21 cellular contexts compared by ENCODE assay signal in genomic region chr3:76699846-76700245, GRCh38.
DNase-seq lines count a peak whose midpoint lies in the region; ATAC-seq, FAIRE-seq and TF ChIP-seq lines count a peak whose summit lies in the region.
"Had no signal": no experiment of that assay in that cellular context is flagged by ENCODE, and none has a peak within 500 bp of the region (broad histone marks: within the 10 kb centered on the region; RNA-seq: fewer than 3 reads in every experiment).

No MANE protein-coding gene starts in this region.

- H2AFZ ChIP-seq in IMR-90 (replicated peaks; ENCODE audit: low read length, poor library complexity): no peak overlapping the region
- H2AFZ ChIP-seq in H1 (ENCODE audit: low read length): peak overlapping the region; percentile 28; the same call in 1 of the 2 replicates
- H2AFZ ChIP-seq in smooth muscle cell (ENCODE audit: low read depth): peak overlapping the region; percentile 45
- H2AFZ ChIP-seq: GM23248 had no signal

- H2BK12ac ChIP-seq in H1 (ENCODE audit: low read depth, low read length): peak overlapping the region; percentile 22; the same call in 1 of the 2 replicates

- H3K4me1 ChIP-seq in IMR-90 (ENCODE audit: control insufficient read depth, insufficient read depth, low read length) (no peaks in the 10 kb centered on the region), H1 (replicated peaks in 1 of 4; ENCODE audit: control insufficient read depth in 3 of 4, insufficient read depth in 4 of 4, low read length in 3 of 4) (peaks cover 0 to 12% (median 3%) of the 10 kb centered on the region in 4 experiments; a peak in 3 of 7 replicates), smooth muscle cell (ENCODE audit: low read depth) (peaks cover 11% of the 10 kb centered on the region), foreskin keratinocyte (no peaks in the 10 kb centered on the region)

- no peaks in the 10 kb centered on the region for H3F3A ChIP-seq in smooth muscle cell (ENCODE audit: low read depth)

- TF ChIP-seq RAD21 in IMR-90 (IDR thresholded peaks at IDR 0.05; ENCODE audit: low read length) (no peak), H1 (IDR thresholded peaks at IDR 0.05 in 1 of 2, conservative IDR thresholded peaks at IDR 0.05 in 1 of 2; ENCODE audit: low read depth in 2 of 2, low read length in 2 of 2) (peak; percentile 40 to 54)

- H4K8ac ChIP-seq in IMR-90 (ENCODE audit: low read depth in 2 of 2, low read length in 2 of 2): no peak overlapping the region
- no peak overlapping the region for H4K8ac ChIP-seq in H1 (ENCODE audit: extremely low read depth, insufficient read depth, low read length)

- in situ Hi-C loops in IMR-90 (cut with MboI; ENCODE audit: low sequenced_read_pairs): no loop called here
- in situ Hi-C loops in GM13977 (cut with MboI; ENCODE audit: low pct_unique_long_range_greater_than_20kb, low sequenced_read_pairs, unreplicated experiment): no loop called here

- intact Hi-C loops in IMR-90 (cut with micrococcal nuclease): no loop called here

- no peaks in the 10 kb centered on the region for H3K36me3 Mint-ChIP-seq in mesothelial cell of epicardium
- H3K36me3 Mint-ChIP-seq: CD4-positive, alpha-beta memory T cell had no signal

- TF ChIP-seq POLR2A in IMR-90 (IDR thresholded peaks at IDR 0.05; ENCODE audit: low read depth, low read length): no peak
- TF ChIP-seq POLR2A in H1 (IDR thresholded peaks at IDR 0.05; ENCODE audit: control extremely low read depth in 1 of 2, low read depth in 2 of 2, low read length in 2 of 2): no peak

- H2BK5ac ChIP-seq in IMR-90 (ENCODE audit: low read depth, low read length, poor library complexity, severe bottlenecking): no peak overlapping the region
- H2BK5ac ChIP-seq in H1 (ENCODE audit: low read depth, low read length): no peak overlapping the region

- H3K9me3 Mint-ChIP-seq in mesothelial cell of epicardium: peaks cover 4% of the 10 kb centered on the region

- H3K56ac ChIP-seq in IMR-90 (ENCODE audit: extremely low read depth, insufficient read depth, low read length) (no peak overlapping the region), H1 (replicated peaks; ENCODE audit: insufficient read length, low read depth, low read length) (no peak overlapping the region)

- no peaks in the 10 kb centered on the region for H3K79me2 ChIP-seq in H1 (ENCODE audit: control insufficient read depth in 1 of 2, insufficient read depth in 2 of 2, low read length in 2 of 2)
- H3K79me2 ChIP-seq in smooth muscle cell (ENCODE audit: low read depth): no peaks in the 10 kb centered on the region

- no peaks in the 10 kb centered on the region for H3K36me3 ChIP-seq in IMR-90 (ENCODE audit: control insufficient read depth, insufficient read depth, low read length)
- H3K36me3 ChIP-seq in H1 (ENCODE audit: control insufficient read depth in 2 of 4, insufficient read depth in 4 of 4, low read length in 3 of 4): no peaks in the 10 kb centered on the region
- H3K36me3 ChIP-seq in smooth muscle cell (ENCODE audit: low read depth): no peaks in the 10 kb centered on the region

- H3K4me2 ChIP-seq in IMR-90 (ENCODE audit: low read depth, low read length): no peak overlapping the region
- no peak overlapping the region for H3K4me2 ChIP-seq in H1 (ENCODE audit: insufficient read depth in 1 of 2, low read depth in 2 of 2, low read length in 2 of 2)
- no peak overlapping the region for H3K4me2 ChIP-seq in smooth muscle cell

- peak overlapping the region; percentile 3 for H3K27ac Mint-ChIP-seq in mesothelial cell of epicardium
- H3K27ac Mint-ChIP-seq: CD4-positive, alpha-beta memory T cell had no signal

- H3K79me1 ChIP-seq in IMR-90 (ENCODE audit: low read depth in 1 of 2, low read length in 2 of 2) (no peaks in the 10 kb centered on the region), H1 (ENCODE audit: low read depth, low read length) (no peaks in the 10 kb centered on the region)

- H3K23ac ChIP-seq in IMR-90 (ENCODE audit: low read depth, low read length): no peak overlapping the region; the same call in 1 of the 2 replicates
- H3K23ac ChIP-seq in H1 (ENCODE audit: insufficient read length): no peak overlapping the region

- peaks cover 5% of the 10 kb centered on the region for H3K27me3 Mint-ChIP-seq in mesothelial cell of epicardium (ENCODE audit: low read depth)
- H3K27me3 Mint-ChIP-seq: CD4-positive, alpha-beta memory T cell had no signal

- FAIRE-seq in H1 (lab: Jason Lieb, UNC): no peak
- FAIRE-seq: A204.1, GM12892, HepG2 had no signal

- no peak overlapping the region for H3K18ac ChIP-seq in IMR-90 (ENCODE audit: low read depth, low read length)
- no peak overlapping the region for H3K18ac ChIP-seq in H1 (ENCODE audit: extremely low read depth, low read length)

- H3K27me3 ChIP-seq in IMR-90 (ENCODE audit: control insufficient read depth, insufficient read depth, low read length) (no peaks in the 10 kb centered on the region), H1 (replicated peaks in 1 of 4; ENCODE audit: control insufficient read depth in 3 of 4, extremely low read depth in 1 of 4, insufficient read depth in 3 of 4, low read length in 3 of 4) (no peaks in the 10 kb centered on the region), smooth muscle cell (ENCODE audit: low read depth) (no peaks in the 10 kb centered on the region), foreskin keratinocyte (no peaks in the 10 kb centered on the region)

- DNase-seq in IMR-90 (no peak), H1 (ENCODE audit: low read depth in 1 of 2, low spot score in 2 of 2) (no peak), mesothelial cell of epicardium (ENCODE audit: low spot score in 2 of 2, unreplicated experiment in 2 of 2) (no peak), smooth muscle cell (lab: John Stamatoyannopoulos, UW; ENCODE audit: unreplicated experiment) (no peak), foreskin keratinocyte (no peak), islet precursor cell (no peak), GM13977 (ENCODE audit: low spot score) (no peak), mucosa of gallbladder (ENCODE audit: low spot score) (no peak)
- DNase-seq: ACHN; AML-193; CD4-positive, alpha-beta memory T cell; DMS153; DMS79; GDM1; H7; KG1 had no signal

- no peak overlapping the region for H3K4me3 Mint-ChIP-seq in mesothelial cell of epicardium
- H3K4me3 Mint-ChIP-seq: CD4-positive, alpha-beta memory T cell had no signal

- ATAC-seq in IMR-90 (ENCODE audit: low read depth): peak; percentile 41; the same call in 1 of the 2 replicates
- no peak for ATAC-seq in foreskin keratinocyte
- ATAC-seq: HepG2 had no signal

- no peak overlapping the region for H2BK20ac ChIP-seq in IMR-90 (ENCODE audit: low read depth, low read length)
- H2BK20ac ChIP-seq in H1 (ENCODE audit: low read length): no peak overlapping the region

- no peak overlapping the region for H3K14ac ChIP-seq in IMR-90 (replicated peaks; ENCODE audit: low read depth, low read length)
- H3K14ac ChIP-seq in H1 (ENCODE audit: insufficient read length): no peak overlapping the region

- no peak overlapping the region for H3K27ac ChIP-seq in IMR-90 (ENCODE audit: insufficient read depth, low read length)
- no peak overlapping the region for H3K27ac ChIP-seq in H1 (ENCODE audit: low read depth, low read length)
- H3K27ac ChIP-seq in smooth muscle cell (ENCODE audit: low read depth): no peak overlapping the region
- no peak overlapping the region for H3K27ac ChIP-seq in foreskin keratinocyte
- H3K27ac ChIP-seq: C4-2B, GM23248 had no signal

- H4K20me1 ChIP-seq in IMR-90 (ENCODE audit: insufficient read depth, low read length) (no peaks in the 10 kb centered on the region), H1 (replicated peaks in 1 of 2; ENCODE audit: control insufficient read depth in 1 of 2, insufficient read depth in 2 of 2, low read length in 2 of 2) (no peaks in the 10 kb centered on the region), smooth muscle cell (ENCODE audit: low read depth) (no peaks in the 10 kb centered on the region)

- no peak overlapping the region for H2BK120ac ChIP-seq in IMR-90 (ENCODE audit: low read depth, low read length)
- H2BK120ac ChIP-seq in H1 (replicated peaks; ENCODE audit: low read depth, low read length): no peak overlapping the region

- no peaks in the 10 kb centered on the region for H3K9me3 ChIP-seq in IMR-90 (ENCODE audit: control insufficient read depth, insufficient read depth, low read length)
- no peaks in the 10 kb centered on the region for H3K9me3 ChIP-seq in H1 (ENCODE audit: insufficient read depth in 2 of 2, low read depth in 1 of 2, low read length in 1 of 2)
- H3K9me3 ChIP-seq in smooth muscle cell (replicated peaks; ENCODE audit: low read depth): no peaks in the 10 kb centered on the region

- no peak overlapping the region for H3K4ac ChIP-seq in IMR-90 (ENCODE audit: low read depth, low read length)
- H3K4ac ChIP-seq in H1 (replicated peaks; ENCODE audit: insufficient read length, low read depth, low read length): no peak overlapping the region

- 57% methylated on average over 1 of the region's 1 CpG; no CpG with 5 or more reads in 1 of the 2 experiments for WGBS in IMR-90 (ENCODE audit: extremely low coverage in 2 of 2, insufficient read length in 1 of 2), 2 experiments
- WGBS in H1 (ENCODE audit: extremely low coverage in 1 of 2, insufficient coverage in 1 of 2, insufficient read length in 1 of 2, insufficient replicate concordance in 2 of 2, low coverage in 1 of 2, low lambda C conversion rate in 2 of 2, missing lambda C conversion rate in 1 of 2), 2 experiments: 75% methylated on average over 1 of the region's 1 CpG; no CpG with 5 or more reads in 1 of the 2 experiments
- WGBS in smooth muscle cell (ENCODE audit: low lambda C conversion rate): 91% methylated on average over 1 of the region's 1 CpG

- H3K4me3 ChIP-seq in IMR-90 (ENCODE audit: insufficient read depth, low read depth, low read length) (no peak overlapping the region), H1 (ENCODE audit: extremely low read depth in 1 of 4, insufficient read depth in 2 of 4, low read depth in 3 of 4, low read length in 4 of 4) (no peak overlapping the region), smooth muscle cell (no peak overlapping the region)
- H3K4me3 ChIP-seq: GM23248 had no signal

- no TSS peak for BruUV-seq in IMR-90 (replicated peaks; lab: Mats Ljungman, UMichigan)

- no peak overlapping the region for H3K9ac ChIP-seq in IMR-90 (ENCODE audit: low read depth, low read length)
- no peak overlapping the region for H3K9ac ChIP-seq in H1 (replicated peaks in 1 of 4; ENCODE audit: extremely low read depth in 1 of 4, low read depth in 3 of 4, low read length in 3 of 4)
- no peak overlapping the region for H3K9ac ChIP-seq in smooth muscle cell (ENCODE audit: low read depth)
- H3K9ac ChIP-seq: GM23248 had no signal

- POLR2A ChIA-PET in IMR-90 (lab: Charles Lee; ENCODE audit: unreplicated experiment) (no interaction called here), H1 (lab: Charles Lee; ENCODE audit: partially characterized antibody) (no interaction called here)

- no peak for TF ChIP-seq EP300 in H1 (IDR thresholded peaks at IDR 0.05; ENCODE audit: borderline replicate concordance in 1 of 2, low read depth in 2 of 2, low read length in 2 of 2)

- CTCF ChIA-PET in IMR-90 (lab: Yijun Ruan, JAX): no interaction called here
- CTCF ChIA-PET in H1 (lab: Charles Lee; ENCODE audit: partially characterized antibody): interaction anchor here (0.8 kb wide), 1 partner anchor 326 kb away, joined by 3 read pairs; no protein-coding TSS in a partner anchor

- no peak overlapping the region for H2AK5ac ChIP-seq in IMR-90 (ENCODE audit: low read depth, low read length)
- H2AK5ac ChIP-seq in H1 (ENCODE audit: low read depth, low read length): no peak overlapping the region

- peaks cover 10% of the 10 kb centered on the region for H3K4me1 Mint-ChIP-seq in mesothelial cell of epicardium
- H3K4me1 Mint-ChIP-seq: CD4-positive, alpha-beta memory T cell had no signal

- H4K91ac ChIP-seq in IMR-90 (ENCODE audit: insufficient read depth, low read depth, low read length) (no peak overlapping the region), H1 (replicated peaks; ENCODE audit: insufficient read length, low read length) (no peak overlapping the region)

- no peak overlapping the region for H2BK15ac ChIP-seq in IMR-90 (ENCODE audit: low read depth, low read length)
- no peak overlapping the region for H2BK15ac ChIP-seq in H1 (ENCODE audit: low read length)

- TF ChIP-seq CTCF in IMR-90 (conservative IDR thresholded peaks at IDR 0.05; ENCODE audit: low read depth, low read length) (no peak), H1 (IDR thresholded peaks at IDR 0.05; ENCODE audit: control extremely low read depth in 1 of 3, insufficient read depth in 1 of 3, low read depth in 1 of 3, low read length in 3 of 3) (peak in 1 of 3 experiments; percentile 30; a peak in 2 of 4 replicates), mesothelial cell of epicardium (IDR thresholded peaks at IDR 0.05; ENCODE audit: unreplicated experiment) (no peak), smooth muscle cell (IDR thresholded peaks at IDR 0.05; ENCODE audit: borderline replicate concordance, insufficient read depth, poor library complexity, severe bottlenecking) (no peak), foreskin keratinocyte (conservative IDR thresholded peaks at IDR 0.05) (no peak), GM13977 (IDR thresholded peaks at IDR 0.05; ENCODE audit: extremely low read depth, insufficient read depth, missing control alignments) (no peak)

- dilution Hi-C loops in IMR-90 (cut with HindIII; ENCODE audit: low sequenced_read_pairs, unreplicated experiment): no loop called here

- no peaks in the 10 kb centered on the region for H3K23me2 ChIP-seq in H1 (ENCODE audit: low read depth, low read length)

- H4K5ac ChIP-seq in IMR-90 (ENCODE audit: low read depth, low read length): no peak overlapping the region
- no peak overlapping the region for H4K5ac ChIP-seq in H1 (ENCODE audit: insufficient read length, low read depth, low read length)

- H3K9me1 ChIP-seq in IMR-90 (ENCODE audit: insufficient read depth, low read length): no peaks in the 10 kb centered on the region

- H2AK9ac ChIP-seq in IMR-90 (replicated peaks; ENCODE audit: low read depth, low read length, poor library complexity): no peak overlapping the region
